ENCODE assay signal across 18 cellular contexts in genomic region chr10:1610986-1611770, GRCh38.
A peak's percentile ranks its signal among the peaks of the same experiment; 100 is the strongest.
DNase-seq lines count a peak whose midpoint lies in the region; ATAC-seq and TF ChIP-seq lines count a peak whose summit lies in the region.
"Had no signal": no experiment of that assay in that cellular context is flagged by ENCODE, and none has a peak within 500 bp of the region (broad histone marks: within the 10 kb centered on the region; RNA-seq: fewer than 3 reads in every experiment).

No MANE protein-coding gene starts in this region.

- H3K4me2 ChIP-seq in H9 (ENCODE audit: insufficient read depth, insufficient read length, low read length), result no peak overlapping the region

- H4K8ac ChIP-seq in H9 (replicated peaks; ENCODE audit: insufficient read length, low read depth, low read length), result no peak overlapping the region

- H3K27ac Mint-ChIP-seq in H9 (no peak overlapping the region), type B pancreatic cell (no peak overlapping the region)
- H3K27ac Mint-ChIP-seq in naive thymus-derived CD8-positive, alpha-beta T cell, result peak overlapping the region in 1 of 10 donors; percentile 32
- H3K27ac Mint-ChIP-seq: B cell; CD8-positive, alpha-beta T cell had no signal

- ATAC-seq in left lobe of liver (no peak), HG03175 (IDR thresholded peaks at IDR 0.05; ENCODE audit: unreplicated experiment) (no peak)
- no peak for ATAC-seq in naive thymus-derived CD8-positive, alpha-beta T cell
- ATAC-seq: CD8-positive, alpha-beta T cell; GM12878; HepG2 had no signal

- no peaks in the 10 kb centered on the region for H3K79me1 ChIP-seq in H9 (ENCODE audit: insufficient read depth, low read depth, low read length, poor library complexity, severe bottlenecking)

- H3K79me2 ChIP-seq in H9 (ENCODE audit: insufficient read depth, low read length), result no peaks in the 10 kb centered on the region

- WGBS in H9 (ENCODE audit: extremely low coverage, insufficient read length, low lambda C conversion rate), result no CpG with 5 or more reads among the region's 22 CpGs

- H3K4me1 Mint-ChIP-seq in H9 (peaks cover 25 to 31% of the 10 kb centered on the region in 2 experiments), type B pancreatic cell (ENCODE audit: unreplicated experiment) (peaks cover 23% of the 10 kb centered on the region)
- H3K4me1 Mint-ChIP-seq in naive thymus-derived CD8-positive, alpha-beta T cell, result peaks cover 0 to 17% (median 13%) of the 10 kb centered on the region in 4 donors

- no peak overlapping the region for H2BK15ac ChIP-seq in H9 (ENCODE audit: low read depth, low read length)

- no peak overlapping the region for H3K18ac ChIP-seq in H9 (ENCODE audit: insufficient read length, low read depth, low read length)

- H3K9me3 ChIP-seq in H9 (ENCODE audit: control insufficient read depth, low read depth, low read length), result no peaks in the 10 kb centered on the region
- H3K9me3 ChIP-seq: BLaER1 treated with 17β-estradiol and CSF1 and Interleukin-3, amounts not matched to agents 10 nM and 100 nM had no signal

- H2BK20ac ChIP-seq in H9 (ENCODE audit: low read depth, low read length, poor library complexity, severe bottlenecking), result no peak overlapping the region

- no peak overlapping the region for H2BK12ac ChIP-seq in H9 (ENCODE audit: insufficient read length, low read depth, low read length)

- H4K20me1 ChIP-seq in H9 (ENCODE audit: control insufficient read depth, insufficient read depth, insufficient read length), result no peaks in the 10 kb centered on the region

- H3K56ac ChIP-seq in H9 (ENCODE audit: insufficient read length, low read depth, low read length), result no peak overlapping the region

- DNase-seq in H9 (peak; percentile 4), ecto neural progenitor cell (ENCODE audit: low spot score) (peak; percentile 29), left lobe of liver (ENCODE audit: low spot score) (peak; percentile 7), type B pancreatic cell (ENCODE audit: extremely low spot score, unreplicated experiment) (peak; percentile 27)
- no peak for DNase-seq in central memory CD4-positive, alpha-beta T cell
- DNase-seq in naive thymus-derived CD8-positive, alpha-beta T cell, result no peak
- DNase-seq: Calu3; CD8-positive, alpha-beta T cell; DMS 273 treated with DMSO at 0.1 percent for 48 hours; DMS53; DND-41; EL; GOT3 had no signal

- H3T11ph ChIP-seq in H9 (ENCODE audit: low read length), result no peak overlapping the region

- H4K91ac ChIP-seq in H9 (ENCODE audit: insufficient read length, low read depth, low read length), result no peak overlapping the region

- no peak overlapping the region for H3K4ac ChIP-seq in H9 (ENCODE audit: low read depth, low read length)

- POLR2A ChIA-PET in naive thymus-derived CD8-positive, alpha-beta T cell (lab: Charles Lee), result no interaction called here

- peaks cover 4% of the 10 kb centered on the region for H3K23me2 ChIP-seq in H9 (ENCODE audit: insufficient read length, low read depth, low read length, poor library complexity, severe bottlenecking)

- TF ChIP-seq CTCF in H9 (conservative IDR thresholded peaks at IDR 0.05) (no peak), type B pancreatic cell (conservative IDR thresholded peaks at IDR 0.05) (no peak)

- H2AK5ac ChIP-seq in H9 (ENCODE audit: insufficient read length, low read length), result no peak overlapping the region

- H3K9me3 Mint-ChIP-seq in H9, result no peaks in the 10 kb centered on the region
- no peaks in the 10 kb centered on the region for H3K9me3 Mint-ChIP-seq in type B pancreatic cell
- no peaks in the 10 kb centered on the region for H3K9me3 Mint-ChIP-seq in naive thymus-derived CD8-positive, alpha-beta T cell
- H3K9me3 Mint-ChIP-seq: CD8-positive, alpha-beta T cell had no signal

- no peak overlapping the region for H3K9ac ChIP-seq in H9 (ENCODE audit: extremely low read depth, insufficient read length, low read length)
- H3K9ac ChIP-seq: BLaER1 treated with 17β-estradiol and CSF1 and Interleukin-3, amounts not matched to agents 10 nM and 100 nM had no signal

- H3K4me3 Mint-ChIP-seq in H9 (no peak overlapping the region), type B pancreatic cell (no peak overlapping the region)
- no peak overlapping the region for H3K4me3 Mint-ChIP-seq in naive thymus-derived CD8-positive, alpha-beta T cell
- H3K4me3 Mint-ChIP-seq: B cell; CD8-positive, alpha-beta T cell had no signal

- no peak overlapping the region for H2BK120ac ChIP-seq in H9 (ENCODE audit: low read depth, low read length, poor library complexity, severe bottlenecking)

- no peak overlapping the region for H3K23ac ChIP-seq in H9 (ENCODE audit: insufficient read length, low read depth, low read length)

- H3K27me3 ChIP-seq in H9 (ENCODE audit: insufficient read depth, low read length), result no peaks in the 10 kb centered on the region

- H3K36me3 Mint-ChIP-seq in H9 (ENCODE audit: insufficient read depth in 1 of 3, low read depth in 3 of 3), result no peaks in the 10 kb centered on the region
- H3K36me3 Mint-ChIP-seq in type B pancreatic cell, result no peaks in the 10 kb centered on the region
- no peaks in the 10 kb centered on the region for H3K36me3 Mint-ChIP-seq in naive thymus-derived CD8-positive, alpha-beta T cell
- H3K36me3 Mint-ChIP-seq: CD8-positive, alpha-beta T cell had no signal

- no peaks in the 10 kb centered on the region; the same call in 1 of the 2 replicates for H3K4me1 ChIP-seq in H9 (ENCODE audit: insufficient read depth, low read length)

- H3K27ac ChIP-seq in H9 (ENCODE audit: insufficient read length, low read depth, low read length), result no peak overlapping the region
- H3K27ac ChIP-seq: BLaER1 treated with 17β-estradiol and CSF1 and Interleukin-3, amounts not matched to agents 10 nM and 100 nM had no signal

- H2BK5ac ChIP-seq in H9 (ENCODE audit: insufficient read length, low read length), result no peak overlapping the region

- no peak overlapping the region for H2AFZ ChIP-seq in H9 (ENCODE audit: low read length)

- peaks cover 11% of the 10 kb centered on the region for H3K27me3 Mint-ChIP-seq in H9 (ENCODE audit: low read depth)
- peaks cover 62% of the 10 kb centered on the region for H3K27me3 Mint-ChIP-seq in type B pancreatic cell
- peaks cover 21 to 57% (median 47%) of the 10 kb centered on the region in 5 donors for H3K27me3 Mint-ChIP-seq in naive thymus-derived CD8-positive, alpha-beta T cell

- H4K5ac ChIP-seq in H9 (ENCODE audit: insufficient read length, low read depth, low read length), result no peak overlapping the region

- H3K14ac ChIP-seq in H9 (ENCODE audit: insufficient read depth, low read length), result no peak overlapping the region

Comparison
In these comparisons a context has a peak if more than half of its experiments do, and no peak if none do; other contexts are left out.
1. DNase-seq: peak in H9 (single experiment), ecto neural progenitor cell (single experiment), left lobe of liver (single experiment) and type B pancreatic cell (single experiment); none in central memory CD4-positive, alpha-beta T cell (single experiment) and naive thymus-derived CD8-positive, alpha-beta T cell (0 of 10).